In genomic region chr7:70736715-70737460, GRCh38 we compare ENCODE assay signal across 8 cellular contexts.
DNase-seq lines count a peak whose midpoint lies in the region; ATAC-seq, FAIRE-seq and TF ChIP-seq lines count a peak whose summit lies in the region.

No MANE protein-coding gene starts in this region.

- CTCF ChIA-PET in PC-9 (lab: Charles Lee) = no interaction called here

- POLR2A ChIA-PET in PC-9 (lab: Charles Lee; ENCODE audit: unreplicated experiment) = no interaction called here

- no peak overlapping the region for H2AFZ ChIP-seq in PC-9

- no peak overlapping the region for H3K4me2 ChIP-seq in PC-9

- H3K27me3 ChIP-seq in RWPE2 (ENCODE audit: insufficient read depth, poor library complexity, severe bottlenecking) = no peaks in the 10 kb centered on the region
- H3K27me3 ChIP-seq in PC-9 (ENCODE audit: insufficient read depth, low read depth) = peaks cover 51% of the 10 kb centered on the region

- H3K9me2 ChIP-seq in PC-9 (ENCODE audit: insufficient read depth) = no peaks in the 10 kb centered on the region; the same call in 1 of the 2 replicates

- no peaks in the 10 kb centered on the region for H3F3A ChIP-seq in PC-9 (ENCODE audit: insufficient read depth, low read depth)

- peak; percentile 44 for FAIRE-seq in D721Med (lab: Jason Lieb, UNC)

- no peak for DNase-seq in D721Med (ENCODE audit: insufficient read length, low spot score)
- DNase-seq in RWPE2 (ENCODE audit: low spot score) = no peak
- peak; percentile 56 for DNase-seq in fibroblast of peridontal ligament (ENCODE audit: extremely low read depth)
- peak; percentile 83 for DNase-seq in renal cortical epithelial cell (ENCODE audit: low read depth)
- DNase-seq in cerebellum (ENCODE audit: low spot score) = no peak
- no peak for DNase-seq in PC-9

- TF ChIP-seq CTCF in D721Med (IDR thresholded peaks at IDR 0.05; ENCODE audit: insufficient read depth, missing control alignments) = no peak
- TF ChIP-seq CTCF in RWPE2 (IDR thresholded peaks at IDR 0.05; ENCODE audit: poor library complexity, severe bottlenecking) = no peak
- no peak for TF ChIP-seq CTCF in PC-9 (conservative IDR thresholded peaks at IDR 0.05)

- H3K79me2 ChIP-seq in PC-9 (ENCODE audit: low read depth) = no peaks in the 10 kb centered on the region

- no peak overlapping the region for H3K4me3 ChIP-seq in RWPE2 (ENCODE audit: severe bottlenecking)
- H3K4me3 ChIP-seq in PC-9 = no peak overlapping the region

- H3K9me3 ChIP-seq in RWPE2 (ENCODE audit: severe bottlenecking) = no peaks in the 10 kb centered on the region
- no peaks in the 10 kb centered on the region for H3K9me3 ChIP-seq in PC-9 (ENCODE audit: insufficient read depth, low read depth)

- peak; percentile 85 for ATAC-seq in RWPE2 (ENCODE audit: low read depth)
- ATAC-seq in HG03565 (IDR thresholded peaks at IDR 0.05; ENCODE audit: unreplicated experiment) = no peak
- ATAC-seq in HG03039 (IDR thresholded peaks at IDR 0.05; ENCODE audit: unreplicated experiment) = no peak

- BruUV-seq in PC-9 (replicated peaks; lab: Mats Ljungman, UMichigan) = no TSS peak

- intact Hi-C loops in PC-9 (cut with micrococcal nuclease; ENCODE audit: unreplicated experiment) = no loop called here

- H3K4me1 ChIP-seq in RWPE2 (ENCODE audit: insufficient read depth, poor library complexity, severe bottlenecking) (peaks cover 4% of the 10 kb centered on the region), PC-9 (replicated peaks; ENCODE audit: insufficient read depth) (no peaks in the 10 kb centered on the region)

- no peaks in the 10 kb centered on the region for H4K20me1 ChIP-seq in PC-9 (ENCODE audit: insufficient read depth)

- H3K27ac ChIP-seq in RWPE2 (ENCODE audit: poor library complexity, severe bottlenecking) (no peak overlapping the region), PC-9 (no peak overlapping the region)

- H3K36me3 ChIP-seq in RWPE2 (ENCODE audit: low read depth) = no peaks in the 10 kb centered on the region
- H3K36me3 ChIP-seq in PC-9 (ENCODE audit: low read depth) = no peaks in the 10 kb centered on the region

Comparison
In these comparisons a context has a peak if more than half of its experiments do, and no peak if none do; other contexts are left out.
1. DNase-seq: peak in fibroblast of peridontal ligament (single experiment) and renal cortical epithelial cell (single experiment); none in D721Med (single experiment), RWPE2 (single experiment), cerebellum (single experiment) and PC-9 (0 of 2).